1 cellular context compared by ENCODE assay signal in the genomic region with DNA sequence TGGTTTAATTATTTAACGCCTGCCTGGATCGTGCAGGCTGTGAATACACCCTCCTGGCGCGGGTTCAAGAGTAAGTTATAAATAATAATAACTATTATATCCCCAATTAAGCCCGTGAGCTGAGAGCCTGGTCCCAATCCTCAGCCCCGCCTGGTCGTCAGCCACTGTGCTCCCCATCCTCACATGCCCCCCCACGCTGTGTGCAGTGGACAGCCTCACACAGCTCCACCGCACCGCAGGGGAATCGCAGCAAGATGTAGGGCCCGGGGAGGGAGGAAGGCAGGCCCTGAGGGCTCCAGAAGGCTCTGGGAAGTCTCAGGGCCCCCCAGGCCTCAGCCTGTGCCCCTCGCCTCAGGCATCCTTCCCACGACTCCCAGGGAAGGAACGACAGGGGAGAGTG.
TF ChIP-seq lines count a peak whose summit lies in the region.

No MANE protein-coding gene starts in this region.

TF ChIP-seq in endothelial cell of umbilical vein, 7 proteins besides CTCF, POLR2A, EP300 and RAD21:
- TF ChIP-seq FOS (IDR thresholded peaks at IDR 0.05; ENCODE audit: borderline replicate concordance, insufficient read depth, low read length) (no peak), EZH2 (IDR thresholded peaks at IDR 0.05; ENCODE audit: borderline replicate concordance, low read depth, low read length, severe bottlenecking) (no peak)
